Comparison of ENCODE assay signal across 11 cellular contexts in genomic region chr11:133934599-133935550, GRCh38. TPM values are rescaled to one million over a fixed set of nuclear protein-coding genes. Genes with fewer than 3 reads are reported as not detected.
DNase-seq lines count a peak whose midpoint lies in the region; ATAC-seq, FAIRE-seq and TF ChIP-seq lines count a peak whose summit lies in the region.
"Had no signal": no experiment of that assay in that cellular context is flagged by ENCODE, and none has a peak within 500 bp of the region (broad histone marks: within the 10 kb centered on the region; RNA-seq: fewer than 3 reads in every experiment).

No MANE protein-coding gene starts in this region.

- intact Hi-C loops in aorta (cut with DNase I): no loop called here

- H3K27ac ChIP-seq in osteoblast (ENCODE audit: low read depth, low read length): no peak overlapping the region
- no peak overlapping the region for H3K27ac ChIP-seq in aorta (ENCODE audit: low read depth in 1 of 2, low read length in 2 of 2)
- H3K27ac ChIP-seq: lower lobe of right lung had no signal

- H3K79me2 ChIP-seq in osteoblast (ENCODE audit: insufficient read depth, low read length): no peaks in the 10 kb centered on the region

- H3K4me3 ChIP-seq in H7 (ENCODE audit: insufficient read depth, low read depth, low read length): no peak overlapping the region
- H3K4me3 ChIP-seq in fibroblast of mammary gland (ENCODE audit: control insufficient read depth, low read depth, low read length): no peak overlapping the region
- no peak overlapping the region for H3K4me3 ChIP-seq in osteoblast (ENCODE audit: insufficient read depth, low read length)
- H3K4me3 ChIP-seq in aorta (ENCODE audit: low read length in 2 of 2): no peak overlapping the region
- H3K4me3 ChIP-seq: lower lobe of right lung had no signal

- peak; percentile 57 for DNase-seq in H7
- peak; percentile 20 for DNase-seq in RCC 7860 (ENCODE audit: low spot score)
- peak; percentile 61 for DNase-seq in fibroblast of mammary gland (ENCODE audit: low read depth)
- DNase-seq in osteoblast (ENCODE audit: insufficient read length, low spot score, missing footprints): peak; percentile 97
- no peak for DNase-seq in aorta
- DNase-seq: lower lobe of right lung, NCI-H510A had no signal

- H3K27me3 ChIP-seq in H7 (ENCODE audit: control insufficient read depth, insufficient read depth, low read length): no peaks in the 10 kb centered on the region
- no peaks in the 10 kb centered on the region for H3K27me3 ChIP-seq in osteoblast (ENCODE audit: insufficient read depth, low read length)
- H3K27me3 ChIP-seq in aorta (ENCODE audit: control insufficient read depth in 1 of 2, insufficient read depth in 2 of 2, low read length in 1 of 2): no peaks in the 10 kb centered on the region

- H3K36me3 ChIP-seq in H7 (replicated peaks; ENCODE audit: control insufficient read depth, insufficient read depth, low read length) (peaks cover 8% of the 10 kb centered on the region), osteoblast (ENCODE audit: insufficient read depth, low read length) (no peaks in the 10 kb centered on the region), aorta (ENCODE audit: control insufficient read depth in 1 of 2, insufficient read depth in 2 of 2, low read length in 1 of 2) (peaks cover 0 to 2% of the 10 kb centered on the region in 2 donors)
- H3K36me3 ChIP-seq: lower lobe of right lung had no signal

- no peak for TF ChIP-seq CTCF in fibroblast of mammary gland (conservative IDR thresholded peaks at IDR 0.05; ENCODE audit: control insufficient read depth, insufficient read depth, low read depth, low read length)
- TF ChIP-seq CTCF in osteoblast (IDR thresholded peaks at IDR 0.05; ENCODE audit: extremely low read depth, low read depth, low read length): no peak

- 81 to 84% methylated on average over 33 of the region's 33 CpGs for WGBS in aorta, 2 donors

- H3K4me2 ChIP-seq in osteoblast (ENCODE audit: insufficient read depth, low read length): no peak overlapping the region

- H3K4me1 ChIP-seq in osteoblast (ENCODE audit: insufficient read depth, low read length) (no peaks in the 10 kb centered on the region), aorta (ENCODE audit: control insufficient read depth in 1 of 2, insufficient read depth in 2 of 2, low read length in 2 of 2) (no peaks in the 10 kb centered on the region)
- H3K4me1 ChIP-seq: lower lobe of right lung had no signal

- no peak for ATAC-seq in GM19455 (IDR thresholded peaks at IDR 0.05; ENCODE audit: unreplicated experiment)
- no peak for ATAC-seq in GM19324 (IDR thresholded peaks at IDR 0.05; ENCODE audit: low FRiP score, unreplicated experiment)
- no peak for ATAC-seq in aorta (ENCODE audit: low FRiP score)
- ATAC-seq in HG02885 (IDR thresholded peaks at IDR 0.05; ENCODE audit: poor library complexity, unreplicated experiment): no peak
- ATAC-seq: stimulated activated naive CD8-positive, alpha-beta T cell treated with anti-CD3 and anti-CD28 coated beads, Interleukin-15, amount 100 ng/mL, for 72 hours had no signal

- no peaks in the 10 kb centered on the region for H4K20me1 ChIP-seq in osteoblast (ENCODE audit: insufficient read depth, low read length)

- no peak for FAIRE-seq in RCC 7860 (lab: Jason Lieb, UNC)

- no peak overlapping the region for H2AFZ ChIP-seq in osteoblast (ENCODE audit: low read length)

- no peaks in the 10 kb centered on the region for H3K9me3 ChIP-seq in osteoblast (ENCODE audit: low read depth, low read length)
- no peaks in the 10 kb centered on the region for H3K9me3 ChIP-seq in aorta (ENCODE audit: control insufficient read depth, low read length)
- H3K9me3 ChIP-seq: lower lobe of right lung had no signal

RNA-seq across cellular contexts. Expression of gene IGSF9B, which starts 21.9 kb away (rescaled TPM):
- 6.1 and 12.4 TPM in 2 replicates for total RNA-seq in H7 (2014; rRNA removed; shearing (Covaris generic))
- under 0.01 and 0.36 TPM in 2 replicates for total RNA-seq in osteoblast
- total RNA-seq in aorta: 10 to 100 TPM; 59.7 to 93.9 TPM
- 10 to 100 TPM in 1 of 2 donors, 1 to 10 TPM in 1; 6.5 to 29.7 TPM for polyA plus RNA-seq in aorta

Comparison
In these comparisons a context has a peak if more than half of its experiments do, and no peak if none do; other contexts are left out.
1. DNase-seq: peak in H7 (single experiment), RCC 7860 (single experiment), fibroblast of mammary gland (single experiment) and osteoblast (single experiment); none in aorta (0 of 2).